Comparison of ENCODE assay signal across 8 cellular contexts in the genomic region with DNA sequence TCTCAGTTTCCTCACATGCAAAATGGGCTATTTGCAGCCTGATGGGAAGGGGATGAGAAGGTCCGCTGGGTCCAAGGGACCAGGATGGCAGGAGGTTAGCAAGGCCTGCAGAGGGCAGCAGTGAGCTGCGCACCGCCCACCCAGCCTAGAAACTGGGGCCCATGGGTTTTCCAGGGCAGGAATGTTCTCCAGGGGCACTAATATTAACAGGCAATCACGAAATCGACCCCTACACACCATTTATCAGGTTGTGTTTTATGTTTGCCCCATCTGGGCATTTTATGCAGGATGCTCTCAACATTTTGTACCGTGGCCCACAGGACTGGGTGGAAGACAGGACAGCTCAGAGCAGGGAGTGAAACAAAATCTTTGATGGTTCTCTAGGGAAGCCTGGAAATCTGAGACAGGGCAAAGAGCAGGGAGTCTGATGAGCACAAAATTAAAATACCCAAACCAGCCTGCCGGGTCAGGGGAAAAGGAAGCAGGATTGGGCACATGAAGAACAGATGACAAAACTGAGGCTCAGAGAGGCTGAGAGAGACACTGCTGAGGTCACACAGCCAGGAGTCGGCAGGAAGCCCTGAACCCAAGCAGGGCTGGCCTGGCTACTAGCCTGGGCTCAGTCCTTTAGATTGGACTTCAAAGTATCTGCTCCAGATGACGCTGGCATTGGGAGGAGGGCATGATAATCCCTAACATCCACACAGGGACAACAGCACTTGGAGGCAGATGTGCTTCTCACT. TPM values are rescaled to one million over a fixed set of nuclear protein-coding genes. Genes with fewer than 3 reads are reported as not detected.
DNase-seq lines count a peak whose midpoint lies in the region; ATAC-seq and TF ChIP-seq lines count a peak whose summit lies in the region.

No MANE protein-coding gene starts in this region.

- H3K9me3 ChIP-seq in DND-41 (ENCODE audit: insufficient read depth, low read length, severe bottlenecking) (peaks cover 19% of the 10 kb centered on the region), SU-DHL-6 (ENCODE audit: insufficient read depth, low read length) (peaks cover 3% of the 10 kb centered on the region; the same call in 1 of the 2 replicates), heart right ventricle (peaks cover 0 to 18% (median 11%) of the 10 kb centered on the region in 11 donors)

- TF ChIP-seq CTCF in DND-41 (IDR thresholded peaks at IDR 0.05; ENCODE audit: borderline replicate concordance, extremely low read depth, low read length, poor library complexity, severe bottlenecking) (peak; percentile 99), KMS-11 (conservative IDR thresholded peaks at IDR 0.05; ENCODE audit: low read depth, low read length) (peak; percentile 93), SU-DHL-6 (IDR thresholded peaks at IDR 0.05; ENCODE audit: insufficient read depth, low read length, poor library complexity, severe bottlenecking) (peak; percentile 86), heart right ventricle (IDR thresholded peaks at IDR 0.05) (peak; percentile 93 to 99 (median 97))

- ATAC-seq in DND-41 (ENCODE audit: insufficient read depth, low read depth) (peak; percentile 62), heart right ventricle (peak; percentile 43 to 80 (median 67)), GM21381 (IDR thresholded peaks at IDR 0.05; ENCODE audit: unreplicated experiment) (no peak), GM21529 (IDR thresholded peaks at IDR 0.05; ENCODE audit: unreplicated experiment) (no peak)

- H3K9me2 ChIP-seq in SU-DHL-6 (replicated peaks; ENCODE audit: insufficient read depth, low read length) = no peaks in the 10 kb centered on the region

- intact Hi-C loops in heart right ventricle (cut with DNase I) = loop anchor here (1.0 to 10.0 kb wide), 9 partner anchors 59 to 209 kb away; no protein-coding TSS in a partner anchor

- H2AFZ ChIP-seq in DND-41 (ENCODE audit: low read depth, low read length) = no peak overlapping the region
- H2AFZ ChIP-seq in KMS-11 (ENCODE audit: low read depth) = no peak overlapping the region; the same call in 1 of the 2 replicates
- no peak overlapping the region for H2AFZ ChIP-seq in SU-DHL-6 (ENCODE audit: low read depth, low read length, severe bottlenecking)

- no peak overlapping the region for H3K27ac ChIP-seq in DND-41 (ENCODE audit: low read length)
- no peak overlapping the region; the same call in 1 of the 2 replicates for H3K27ac ChIP-seq in KMS-11
- H3K27ac ChIP-seq in SU-DHL-6 (ENCODE audit: low read depth, low read length) = no peak overlapping the region
- H3K27ac ChIP-seq in heart right ventricle = peak overlapping the region in 2 of 10 donors; percentile 67 to 71

- 33 to 34% methylated on average over 9 of the region's 9 CpGs for WGBS in heart right ventricle, 2 donors

- H3K9ac ChIP-seq in DND-41 (ENCODE audit: low read depth, low read length) = no peak overlapping the region
- no peak overlapping the region for H3K9ac ChIP-seq in KMS-11
- H3K9ac ChIP-seq in SU-DHL-6 (ENCODE audit: low read length) = no peak overlapping the region

- H3K27me3 ChIP-seq in DND-41 (ENCODE audit: insufficient read depth, low read length, poor library complexity) (no peaks in the 10 kb centered on the region), KMS-11 (ENCODE audit: insufficient read depth, low read depth) (no peaks in the 10 kb centered on the region), SU-DHL-6 (ENCODE audit: low read length) (no peaks in the 10 kb centered on the region), heart right ventricle (no peaks in the 10 kb centered on the region)

- DNase-seq in DND-41 (peak; percentile 65), amniotic epithelial cell (ENCODE audit: low read depth) (peak; percentile 34), heart right ventricle (peak; percentile 60 to 74), retina (peak; percentile 89)

- H3K4me2 ChIP-seq in DND-41 (ENCODE audit: insufficient read depth, low read length) (peak overlapping the region; percentile 95; the same call in 1 of the 2 replicates), KMS-11 (peak overlapping the region; percentile 71; the same call in 1 of the 2 replicates), SU-DHL-6 (ENCODE audit: low read depth, low read length, poor library complexity, severe bottlenecking) (no peak overlapping the region)

- H3K4me1 ChIP-seq in DND-41 (ENCODE audit: insufficient read depth, low read length) (peaks cover 44% of the 10 kb centered on the region), KMS-11 (ENCODE audit: low read depth, poor library complexity, severe bottlenecking) (peaks cover 31% of the 10 kb centered on the region), heart right ventricle (peaks cover 9 to 45% (median 41%) of the 10 kb centered on the region in 9 donors)

- H3F3A ChIP-seq in SU-DHL-6 (ENCODE audit: insufficient read depth) = no peaks in the 10 kb centered on the region

- H4K20me1 ChIP-seq in DND-41 (ENCODE audit: insufficient read depth, low read length) (peaks cover 24% of the 10 kb centered on the region), KMS-11 (ENCODE audit: insufficient read depth) (no peaks in the 10 kb centered on the region), SU-DHL-6 (ENCODE audit: low read depth, low read length) (no peaks in the 10 kb centered on the region)

- H3K79me2 ChIP-seq in DND-41 (ENCODE audit: insufficient read depth, low read length) (peaks cover 30% of the 10 kb centered on the region), KMS-11 (ENCODE audit: insufficient read depth, low read depth) (peaks cover 25% of the 10 kb centered on the region), SU-DHL-6 (ENCODE audit: insufficient read depth, low read length) (no peaks in the 10 kb centered on the region)

- H3K4me3 ChIP-seq in DND-41 (ENCODE audit: low read depth in 1 of 2, low read length in 2 of 2) (no peak overlapping the region), KMS-11 (IDR thresholded peaks at IDR 0.05; ENCODE audit: insufficient read depth, low read depth, low read length) (no peak overlapping the region), SU-DHL-6 (ENCODE audit: insufficient read depth, low read length, poor library complexity, severe bottlenecking) (no peak overlapping the region), heart right ventricle (peak overlapping the region in 1 of 10 donors; percentile 64)

- H3K36me3 ChIP-seq in DND-41 (ENCODE audit: insufficient read depth, low read length) (peaks cover 19% of the 10 kb centered on the region), KMS-11 (ENCODE audit: insufficient read depth) (no peaks in the 10 kb centered on the region), SU-DHL-6 (ENCODE audit: low read length) (no peaks in the 10 kb centered on the region), heart right ventricle (no peaks in the 10 kb centered on the region)

RNA-seq across cellular contexts. Expression of gene BCR, which starts 1.6 kb away (rescaled TPM):
- 10 to 100 TPM; 15.2 to 33.4 (median 28.3) TPM for total RNA-seq in heart right ventricle
- polyA plus RNA-seq in heart right ventricle = 10 to 100 TPM; 10.9 to 20.1 TPM

RNA-seq across cellular contexts. Expression of gene RAB36, which starts 33.4 kb away (rescaled TPM):
- under 1 TPM; 0.15 to 1.00 (median 0.48) TPM for total RNA-seq in heart right ventricle
- polyA plus RNA-seq in heart right ventricle = under 1 TPM; 0.29 to 0.36 TPM

RNA-seq across cellular contexts. Expression of gene RSPH14, which starts 36.9 kb away (rescaled TPM):
- under 1 TPM in 1 of 10 donors, not detected in 9; 0.21 TPM for total RNA-seq in heart right ventricle
- polyA plus RNA-seq in heart right ventricle = under 1 TPM in 1 of 2 donors, not detected in 1; 0.39 TPM

Comparison
In these comparisons a context has a peak if more than half of its experiments do, and no peak if none do; other contexts are left out.
1. ATAC-seq: peak in DND-41 (single experiment) and heart right ventricle (8 of 8); none in GM21381 (single experiment) and GM21529 (single experiment).
2. DNase-seq: peak in every context shown above with its lines; median percentile 89 in retina; 67 in heart right ventricle; 65 in DND-41; 34 in amniotic epithelial cell.
3. Peak in every context shown above with its lines, with median percentiles within 50 percentile points of each other: CTCF ChIP-seq.